1 cellular context compared by ENCODE assay signal in genomic region chr15:80207887-80208286, GRCh38.
TF ChIP-seq lines count a peak whose summit lies in the region.

No MANE protein-coding gene starts in this region.

TF ChIP-seq in A549, 52 proteins besides CTCF, POLR2A, EP300 and RAD21:
- TF ChIP-seq REST (IDR thresholded peaks at IDR 0.05) (no peak), BHLHE40 (IDR thresholded peaks at IDR 0.05; ENCODE audit: low read depth, low read length) (no peak), RARB (CRISPR knock-in tag; IDR thresholded peaks at IDR 0.05) (no peak), FOXS1 (CRISPR knock-in tag; IDR thresholded peaks at IDR 0.05) (no peak), ATOH8 (CRISPR knock-in tag; IDR thresholded peaks at IDR 0.05; ENCODE audit: low read depth) (no peak), NR3C1 (IDR thresholded peaks at IDR 0.05) (no peak), PHF8 (IDR thresholded peaks at IDR 0.05; ENCODE audit: borderline replicate concordance, low read depth) (no peak), HES2 (IDR thresholded peaks at IDR 0.05) (no peak), USF2 (IDR thresholded peaks at IDR 0.05) (no peak), ZC3H11A (IDR thresholded peaks at IDR 0.05) (no peak), POLR2AphosphoS2 (conservative IDR thresholded peaks at IDR 0.05; ENCODE audit: low read length) (no peak), RCOR1 (IDR thresholded peaks at IDR 0.05; ENCODE audit: low read depth, low read length) (no peak), JUNB (IDR thresholded peaks at IDR 0.05) (no peak), MAZ (IDR thresholded peaks at IDR 0.05; ENCODE audit: borderline replicate concordance, low read depth, low read length) (no peak), EHF (CRISPR knock-in tag; IDR thresholded peaks at IDR 0.05) (no peak), KDM5A (IDR thresholded peaks at IDR 0.05) (no peak), FOSL2 (IDR thresholded peaks at IDR 0.05) (no peak), FOSL2 (CRISPR knock-in tag; IDR thresholded peaks at IDR 0.05) (no peak), EHMT2 (IDR thresholded peaks at IDR 0.05; ENCODE audit: low read depth) (no peak), CBX8 (IDR thresholded peaks at IDR 0.05) (no peak)
